ENCODE assay signal across 8 cellular contexts in the genomic region with DNA sequence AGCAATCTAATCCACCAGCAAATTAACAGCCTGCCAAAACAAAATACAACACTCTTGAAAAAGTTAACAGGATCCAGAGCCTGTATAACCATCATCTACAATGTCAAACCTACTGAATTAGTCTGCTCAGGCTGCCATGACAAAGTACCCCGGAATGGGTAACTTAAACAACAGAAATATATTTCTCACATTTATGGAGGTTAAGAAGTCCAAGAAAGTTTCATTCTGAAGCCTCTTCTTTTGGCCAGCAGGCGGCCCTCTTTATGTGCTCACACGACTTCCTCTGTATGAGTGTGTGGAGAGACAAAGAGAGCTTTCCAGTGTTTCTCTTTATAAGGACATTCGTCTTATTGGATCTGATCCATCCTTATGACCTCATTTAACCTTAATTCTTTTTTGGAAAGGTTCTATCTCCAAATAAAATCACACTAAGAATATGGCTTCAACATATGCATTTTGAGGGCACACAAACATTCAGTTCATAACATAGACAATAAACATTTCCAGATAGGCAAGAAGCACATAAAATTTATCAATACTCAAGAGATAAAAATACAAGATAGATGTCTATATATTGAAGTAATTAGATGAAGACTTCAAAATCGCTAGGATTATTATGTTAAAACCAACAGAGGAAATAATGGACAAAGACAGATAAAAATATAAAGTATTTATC. TPM values are rescaled to one million over a fixed set of nuclear protein-coding genes. Genes with fewer than 3 reads are reported as not detected.
DNase-seq lines count a peak whose midpoint lies in the region; ATAC-seq and TF ChIP-seq lines count a peak whose summit lies in the region.
"Had no signal": no experiment of that assay in that cellular context is flagged by ENCODE, and none has a peak within 500 bp of the region (broad histone marks: within the 10 kb centered on the region; RNA-seq: fewer than 3 reads in every experiment).

No MANE protein-coding gene starts in this region.

- intact Hi-C loops in right lobe of liver (cut with DNase I): no loop called here
- intact Hi-C loops in aorta (cut with DNase I): loop anchor here (5.0 to 10.0 kb wide), 6 partner anchors 40 to 502 kb away; a partner anchor contains a TSS

- 0% methylated on average over 5 of the region's 5 CpGs for WGBS in right lobe of liver (ENCODE audit: insufficient coverage, low coverage, low lambda C conversion rate, missing lambda C conversion rate)
- WGBS in aorta, 2 donors: 11% methylated on average over 5 of the region's 5 CpGs

- H3K36me3 Mint-ChIP-seq in chondrocyte (ENCODE audit: low read depth): no peaks in the 10 kb centered on the region

- TF ChIP-seq CTCF in DND-41 (IDR thresholded peaks at IDR 0.05; ENCODE audit: borderline replicate concordance, extremely low read depth, low read length, poor library complexity, severe bottlenecking): peak; percentile 23
- TF ChIP-seq CTCF in chondrocyte (IDR thresholded peaks at IDR 0.05): peak; percentile 85
- TF ChIP-seq CTCF in right lobe of liver (IDR thresholded peaks at IDR 0.05): peak; percentile 51 to 66 (median 60)

- H3K4me1 Mint-ChIP-seq in chondrocyte (ENCODE audit: low read depth): peaks cover 20% of the 10 kb centered on the region

- H4K20me1 ChIP-seq in DND-41 (ENCODE audit: insufficient read depth, low read length): no peaks in the 10 kb centered on the region

- H3K27ac ChIP-seq in DND-41 (ENCODE audit: low read length): no peak overlapping the region
- H3K27ac ChIP-seq in right lobe of liver: no peak overlapping the region
- H3K27ac ChIP-seq in aorta (ENCODE audit: low read depth in 1 of 2, low read length in 2 of 2): no peak overlapping the region

- no peaks in the 10 kb centered on the region for H3K79me2 ChIP-seq in DND-41 (ENCODE audit: insufficient read depth, low read length)

- TF ChIP-seq POLR2A in right lobe of liver (IDR thresholded peaks at IDR 0.05): no peak

- H3K36me3 ChIP-seq in DND-41 (ENCODE audit: insufficient read depth, low read length): no peaks in the 10 kb centered on the region
- H3K36me3 ChIP-seq in right lobe of liver: no peaks in the 10 kb centered on the region
- H3K36me3 ChIP-seq in aorta (ENCODE audit: control insufficient read depth in 1 of 2, insufficient read depth in 2 of 2, low read length in 1 of 2): no peaks in the 10 kb centered on the region

- no peak overlapping the region for H3K4me2 ChIP-seq in DND-41 (ENCODE audit: insufficient read depth, low read length)

- no peak overlapping the region for H3K9ac ChIP-seq in DND-41 (ENCODE audit: low read depth, low read length)

- no peaks in the 10 kb centered on the region for H3K9me3 Mint-ChIP-seq in chondrocyte (ENCODE audit: low read depth)

- no peak for DNase-seq in DND-41
- DNase-seq in NCI-H69 (lab: John Stamatoyannopoulos, UW): peak; percentile 74
- no peak for DNase-seq in chondrocyte (ENCODE audit: low spot score)
- peak; percentile 33 to 51 (median 47) for DNase-seq in right lobe of liver
- DNase-seq in aorta: peak; percentile 71 to 80

- H3K4me3 ChIP-seq in DND-41 (ENCODE audit: low read depth in 1 of 2, low read length in 2 of 2): no peak overlapping the region
- no peak overlapping the region for H3K4me3 ChIP-seq in right lobe of liver
- no peak overlapping the region for H3K4me3 ChIP-seq in aorta (ENCODE audit: low read length in 2 of 2)

- no peak for ATAC-seq in DND-41 (ENCODE audit: insufficient read depth, low read depth)
- ATAC-seq in GM21619 (IDR thresholded peaks at IDR 0.05; ENCODE audit: unreplicated experiment): peak; percentile 51
- peak; percentile 71 to 76 (median 72) for ATAC-seq in right lobe of liver
- ATAC-seq in aorta (ENCODE audit: low FRiP score): peak; percentile 70
- ATAC-seq in HG03354 (IDR thresholded peaks at IDR 0.05; ENCODE audit: poor library complexity, severe bottlenecking, unreplicated experiment): no peak

- peaks cover 6% of the 10 kb centered on the region for H3K27me3 ChIP-seq in DND-41 (ENCODE audit: insufficient read depth, low read length, poor library complexity)
- H3K27me3 ChIP-seq in right lobe of liver: peaks cover 0 to 4% of the 10 kb centered on the region in 2 donors
- H3K27me3 ChIP-seq in aorta (ENCODE audit: control insufficient read depth in 1 of 2, insufficient read depth in 2 of 2, low read length in 1 of 2): no peaks in the 10 kb centered on the region

- H3K27ac Mint-ChIP-seq in chondrocyte (ENCODE audit: unreplicated experiment): no peak overlapping the region

- H3K27me3 Mint-ChIP-seq in chondrocyte (ENCODE audit: low read depth): no peaks in the 10 kb centered on the region

- no peaks in the 10 kb centered on the region for H3K4me1 ChIP-seq in DND-41 (ENCODE audit: insufficient read depth, low read length)
- no peaks in the 10 kb centered on the region for H3K4me1 ChIP-seq in right lobe of liver
- peaks cover 0 to 4% of the 10 kb centered on the region in 2 donors for H3K4me1 ChIP-seq in aorta (ENCODE audit: control insufficient read depth in 1 of 2, insufficient read depth in 2 of 2, low read length in 2 of 2)

- H2AFZ ChIP-seq in DND-41 (ENCODE audit: low read depth, low read length): no peak overlapping the region

- H3K9me3 ChIP-seq in DND-41 (ENCODE audit: insufficient read depth, low read length, severe bottlenecking): no peaks in the 10 kb centered on the region
- no peaks in the 10 kb centered on the region for H3K9me3 ChIP-seq in right lobe of liver
- no peaks in the 10 kb centered on the region for H3K9me3 ChIP-seq in aorta (ENCODE audit: control insufficient read depth, low read length)

- H3K4me3 Mint-ChIP-seq in chondrocyte (ENCODE audit: unreplicated experiment): no peak overlapping the region

RNA-seq across cellular contexts. Expression of a gene that starts 5.9 kb away (rescaled TPM):
- total RNA-seq in chondrocyte (10.1 to 64.8 TPM (median 10.8 TPM) in 3 replicates), right lobe of liver (1 to 10 TPM in 3 of 6 experiments, under 1 TPM in 3; 0.68 to 2.1 (median 1.0) TPM), aorta (10 to 100 TPM; 70.5 to 77.3 TPM)
- 100 to 1,000 TPM in 1 of 2 donors, 10 to 100 TPM in 1; 66.9 to 124 TPM for polyA plus RNA-seq in aorta
- total RNA-seq: activated CD8-positive, alpha-beta memory T cell treated with anti-CD3 and anti-CD28 coated beads for 36 hours had no signal

Comparison
In these comparisons a context has a peak if more than half of its experiments do, and no peak if none do; other contexts are left out.
1. ATAC-seq: peak in GM21619 (single experiment), right lobe of liver (4 of 4) and aorta (single experiment); none in DND-41 (single experiment) and HG03354 (single experiment).
2. DNase-seq: peak in NCI-H69 (single experiment), right lobe of liver (3 of 3) and aorta (2 of 2); none in DND-41 (single experiment) and chondrocyte (single experiment).
3. CTCF ChIP-seq: peak in every context shown above with its lines; median percentile 85 in chondrocyte; 60 in right lobe of liver; 23 in DND-41.
4. intact Hi-C loops: an anchor here in aorta (5.0 to 10.0 kb wide); none called in right lobe of liver.